ENCODE assay signal across 1 cellular context in the genomic region with DNA sequence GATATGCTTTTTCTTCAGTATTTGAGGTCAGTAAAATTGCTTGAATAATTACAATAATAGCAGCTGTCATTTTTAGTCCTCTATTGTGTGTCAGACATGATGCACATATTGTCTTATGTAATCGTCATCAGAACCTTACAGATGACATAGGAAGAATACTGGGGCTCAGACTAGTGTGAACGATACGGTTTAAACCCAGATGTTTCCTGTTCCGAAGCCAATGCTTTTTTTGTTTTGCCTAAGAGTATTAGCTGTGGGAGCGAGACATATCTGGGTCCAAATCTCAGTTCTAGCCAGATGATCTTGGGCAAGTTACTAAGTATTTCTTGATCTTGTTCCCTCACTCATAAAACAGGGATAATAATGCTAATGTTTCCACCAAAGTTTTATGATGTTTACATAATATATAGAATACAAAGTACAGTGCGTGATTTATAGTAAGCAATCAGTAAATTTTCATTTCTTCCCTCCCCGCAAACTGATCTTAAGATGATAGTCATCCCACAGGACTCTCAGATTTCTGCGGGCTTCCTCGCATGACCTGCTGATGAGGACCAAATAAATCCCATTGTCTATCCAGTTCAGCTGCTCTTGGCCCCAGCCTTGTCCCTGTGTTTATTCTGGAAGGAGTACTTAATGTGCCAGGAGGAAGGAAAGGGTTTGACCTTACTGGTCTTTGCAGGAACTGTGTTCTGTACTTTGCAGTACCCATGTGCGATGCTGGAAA.
TF ChIP-seq lines count a peak whose summit lies in the region.

No MANE protein-coding gene starts in this region.

TF ChIP-seq in GM12878, 131 proteins besides CTCF, POLR2A, EP300 and RAD21:
- no peak for TF ChIP-seq SUZ12 (IDR thresholded peaks at IDR 0.05; ENCODE audit: unreplicated experiment)
- no peak for TF ChIP-seq ATF7 (IDR thresholded peaks at IDR 0.05; ENCODE audit: low read depth)
- TF ChIP-seq ZBTB11 (CRISPR knock-in tag; IDR thresholded peaks at IDR 0.05): no peak
- TF ChIP-seq ZZZ3 (IDR thresholded peaks at IDR 0.05; ENCODE audit: control insufficient read depth, insufficient read length, low read depth): no peak
- no peak for TF ChIP-seq YY1 (IDR thresholded peaks at IDR 0.05; ENCODE audit: low read depth, low read length)
- TF ChIP-seq BACH1 (IDR thresholded peaks at IDR 0.05; ENCODE audit: borderline replicate concordance): no peak
- TF ChIP-seq E4F1 (IDR thresholded peaks at IDR 0.05; ENCODE audit: borderline replicate concordance, partially characterized antibody): no peak
- TF ChIP-seq MTA2 (IDR thresholded peaks at IDR 0.05; ENCODE audit: low read depth): no peak
- no peak for TF ChIP-seq TCF12 (IDR thresholded peaks at IDR 0.05; ENCODE audit: low read depth, low read length)
- TF ChIP-seq, protein P1, sequence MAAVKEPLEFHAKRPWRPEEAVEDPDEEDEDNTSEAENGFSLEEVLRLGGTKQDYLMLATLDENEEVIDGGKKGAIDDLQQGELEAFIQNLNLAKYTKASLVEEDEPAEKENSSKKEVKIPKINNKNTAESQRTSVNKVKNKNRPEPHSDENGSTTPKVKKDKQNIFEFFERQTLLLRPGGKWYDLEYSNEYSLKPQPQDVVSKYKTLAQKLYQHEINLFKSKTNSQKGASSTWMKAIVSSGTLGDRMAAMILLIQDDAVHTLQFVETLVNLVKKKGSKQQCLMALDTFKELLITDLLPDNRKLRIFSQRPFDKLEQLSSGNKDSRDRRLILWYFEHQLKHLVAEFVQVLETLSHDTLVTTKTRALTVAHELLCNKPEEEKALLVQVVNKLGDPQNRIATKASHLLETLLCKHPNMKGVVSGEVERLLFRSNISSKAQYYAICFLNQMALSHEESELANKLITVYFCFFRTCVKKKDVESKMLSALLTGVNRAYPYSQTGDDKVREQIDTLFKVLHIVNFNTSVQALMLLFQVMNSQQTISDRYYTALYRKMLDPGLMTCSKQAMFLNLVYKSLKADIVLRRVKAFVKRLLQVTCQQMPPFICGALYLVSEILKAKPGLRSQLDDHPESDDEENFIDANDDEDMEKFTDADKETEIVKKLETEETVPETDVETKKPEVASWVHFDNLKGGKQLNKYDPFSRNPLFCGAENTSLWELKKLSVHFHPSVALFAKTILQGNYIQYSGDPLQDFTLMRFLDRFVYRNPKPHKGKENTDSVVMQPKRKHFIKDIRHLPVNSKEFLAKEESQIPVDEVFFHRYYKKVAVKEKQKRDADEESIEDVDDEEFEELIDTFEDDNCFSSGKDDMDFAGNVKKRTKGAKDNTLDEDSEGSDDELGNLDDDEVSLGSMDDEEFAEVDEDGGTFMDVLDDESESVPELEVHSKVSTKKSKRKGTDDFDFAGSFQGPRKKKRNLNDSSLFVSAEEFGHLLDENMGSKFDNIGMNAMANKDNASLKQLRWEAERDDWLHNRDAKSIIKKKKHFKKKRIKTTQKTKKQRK (IDR thresholded peaks at IDR 0.05; ENCODE audit: low read depth, low read length): no peak
- TF ChIP-seq EGR1 (IDR thresholded peaks at IDR 0.05; ENCODE audit: borderline replicate concordance in 1 of 2, low read depth in 2 of 2, low read length in 2 of 2): no peak
- TF ChIP-seq YBX1 (IDR thresholded peaks at IDR 0.05): no peak
- no peak for TF ChIP-seq POLR2AphosphoS5 (IDR thresholded peaks at IDR 0.05; ENCODE audit: low read length)
- no peak for TF ChIP-seq HCFC1 (IDR thresholded peaks at IDR 0.05; ENCODE audit: low read length)
